17 cellular contexts compared by ENCODE assay signal in the genomic region with DNA sequence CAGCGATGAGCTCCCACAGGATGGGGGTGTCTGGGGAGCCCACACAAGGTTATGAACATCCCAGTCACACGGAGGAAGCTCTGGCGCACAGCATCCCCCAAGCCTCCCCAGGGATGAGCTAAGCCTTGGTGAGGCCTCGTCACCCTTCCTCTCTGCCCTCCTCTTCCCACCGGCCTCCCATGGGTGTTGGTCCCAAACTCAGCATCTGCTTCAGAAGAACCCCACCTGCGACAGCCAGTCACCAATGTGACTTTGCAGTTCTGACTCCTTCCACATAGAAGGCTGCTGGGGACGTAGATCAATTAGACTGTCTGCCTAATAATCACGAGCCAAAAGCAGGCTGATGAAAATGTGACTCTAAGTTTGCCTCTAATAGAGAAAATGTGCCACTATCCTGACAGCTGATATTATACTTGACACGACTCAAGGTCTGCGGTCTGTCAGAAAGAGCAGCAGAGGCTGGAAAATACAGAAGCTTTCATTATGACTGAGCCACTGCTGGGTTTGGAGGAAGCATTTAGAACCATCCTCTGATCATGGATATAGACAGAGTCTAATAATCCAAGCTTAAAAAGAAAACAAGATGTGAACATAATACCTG.
"Had no signal": no experiment of that assay in that cellular context is flagged by ENCODE, and none has a peak within 500 bp of the region (broad histone marks: within the 10 kb centered on the region; RNA-seq: fewer than 3 reads in every experiment).

No MANE protein-coding gene starts in this region.

- FAIRE-seq: frontal cortex, islet of Langerhans had no signal

- H3K36me3 ChIP-seq: heart left ventricle, stomach had no signal

- H3K9me3 ChIP-seq: heart left ventricle, mucosa of descending colon, psoas muscle, stomach had no signal

- H3K4me3 ChIP-seq: heart left ventricle, mucosa of descending colon, psoas muscle, stomach had no signal

- H3K4me1 ChIP-seq: heart left ventricle, psoas muscle, stomach had no signal

- H3K27ac ChIP-seq: heart left ventricle, psoas muscle, stomach had no signal

- ATAC-seq: heart left ventricle; mucosa of descending colon; naive thymus-derived CD8-positive, alpha-beta T cell; psoas muscle; sciatic nerve had no signal

- DNase-seq: activated CD8-positive, alpha-beta memory T cell treated with anti-CD3 and anti-CD28 coated beads for 24 hours; amygdala; cortex of kidney; effector memory CD4-positive, alpha-beta T cell; heart left ventricle; mammary epithelial cell; mucosa of descending colon; naive thymus-derived CD8-positive, alpha-beta T cell; occipital lobe; psoas muscle; stimulated activated CD4-positive, alpha-beta T cell treated with anti-CD3 and anti-CD28 coated beads, Interleukin-12 subunit alpha, Interleukin-12 subunit beta, amount 100 ng/mL, for 4 hours; stimulated activated CD4-positive, alpha-beta T cell treated with anti-CD3 and anti-CD28 coated beads, Interleukin-2, amount 100 ng/mL, for 48 hours; stimulated activated CD8-positive, alpha-beta memory T cell treated with anti-CD3 and anti-CD28 coated beads, Interleukin-4, amount 100 ng/mL, for 48 hours; stomach had no signal
